23 cellular contexts compared by ENCODE assay signal in the genomic region with DNA sequence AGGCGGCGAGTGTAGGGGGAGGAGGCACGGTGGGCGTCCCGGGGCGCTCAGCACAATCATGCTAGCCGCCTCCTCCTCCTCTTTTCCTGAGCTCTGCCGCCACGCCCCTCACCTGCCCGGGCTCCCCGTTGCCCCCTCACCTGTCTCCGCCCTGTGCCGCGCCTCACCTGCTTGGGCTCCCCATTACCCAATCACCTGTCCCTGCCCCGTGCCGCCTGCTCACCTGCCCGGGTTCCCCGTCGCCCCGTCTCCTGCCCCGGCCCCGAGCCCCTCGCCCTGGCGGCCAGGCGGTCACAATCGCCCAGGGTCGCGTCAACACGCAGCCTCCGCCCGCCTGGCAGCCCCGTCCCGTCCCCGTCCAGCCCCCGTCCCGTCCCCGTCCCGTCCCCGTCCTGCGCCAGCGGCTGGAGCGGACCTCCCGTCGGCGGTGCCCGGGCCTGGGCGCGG. TPM values are rescaled to one million over a fixed set of nuclear protein-coding genes. Genes with fewer than 3 reads are reported as not detected.
DNase-seq lines count a peak whose midpoint lies in the region; TF ChIP-seq lines count a peak whose summit lies in the region.
"Had no signal": no experiment of that assay in that cellular context is flagged by ENCODE, and none has a peak within 500 bp of the region (broad histone marks: within the 10 kb centered on the region; RNA-seq: fewer than 3 reads in every experiment).

A gene with protein sequence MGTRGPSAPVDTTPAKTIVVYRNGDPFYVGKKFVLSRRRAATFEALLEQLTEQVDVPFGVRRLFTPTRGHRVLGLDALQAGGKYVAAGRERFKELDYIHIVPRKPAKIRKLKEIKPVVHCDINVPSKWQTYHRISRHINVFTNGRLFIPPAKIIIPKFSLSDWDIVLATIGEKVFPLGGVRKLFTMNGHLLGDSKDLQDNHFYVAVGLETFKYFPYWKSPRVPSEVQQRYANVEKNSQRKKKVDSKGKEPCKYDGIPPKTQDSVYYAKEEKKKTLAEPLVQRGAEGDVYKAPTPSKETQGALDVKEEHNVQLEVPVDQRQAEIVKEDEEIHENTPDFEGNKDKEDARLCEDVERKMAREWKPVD (plus strand): TSS at position 340 of the 447 bp plus-strand sequence. CDS start 177 bp downstream, outside the sequence.

- no TSS peak for BruUV-seq in MCF 10A (replicated peaks; lab: Mats Ljungman, UMichigan)

- H3K4me1 Mint-ChIP-seq in MCF 10A (ENCODE audit: insufficient read depth, unreplicated experiment) (peaks cover 5% of the 10 kb centered on the region), mesothelial cell of epicardium (peaks cover 7% of the 10 kb centered on the region)
- H3K4me1 Mint-ChIP-seq: activated naive CD4-positive, alpha-beta T cell treated with anti-CD3 and anti-CD28 coated beads, Interleukin-2, amount 10 ng/mL, durations not matched to agents 7 days and 5 days; CD14-positive monocyte had no signal

- no peaks in the 10 kb centered on the region for H3K9me3 ChIP-seq in breast epithelium
- H3K9me3 ChIP-seq in tibial nerve = no peaks in the 10 kb centered on the region
- H3K9me3 ChIP-seq: left lung, ovary, uterus had no signal

- WGBS in tibial nerve, 2 donors = 18 to 21% methylated on average over 30 to 32 of the region's 48 CpGs

- H3K36me3 Mint-ChIP-seq in MCF 10A (ENCODE audit: insufficient read depth, unreplicated experiment) (peaks cover 9% of the 10 kb centered on the region), mesothelial cell of epicardium (peaks cover 2% of the 10 kb centered on the region)
- H3K36me3 Mint-ChIP-seq: activated naive CD4-positive, alpha-beta T cell treated with anti-CD3 and anti-CD28 coated beads, Interleukin-2, amount 10 ng/mL, durations not matched to agents 7 days and 5 days had no signal

- H3K27ac Mint-ChIP-seq in MCF 10A (ENCODE audit: low read depth, unreplicated experiment) (no peak within 1 kb of the TSS), mesothelial cell of epicardium (no peak within 1 kb of the TSS)
- H3K27ac Mint-ChIP-seq: activated naive CD4-positive, alpha-beta T cell treated with anti-CD3 and anti-CD28 coated beads, Interleukin-2, amount 10 ng/mL, durations not matched to agents 7 days and 5 days; CD14-positive monocyte had no signal

- peaks cover 22% of the 10 kb centered on the region for H3K27me3 Mint-ChIP-seq in MCF 10A (ENCODE audit: insufficient read depth, unreplicated experiment)
- H3K27me3 Mint-ChIP-seq in mesothelial cell of epicardium (ENCODE audit: low read depth) = peaks cover 87% of the 10 kb centered on the region

- H3K27me3 ChIP-seq in breast epithelium (peaks cover 0 to 29% of the 10 kb centered on the region in 2 donors), dorsolateral prefrontal cortex (peaks cover 0 to 54% (median 26%) of the 10 kb centered on the region in 45 donors), tibial nerve (peaks cover 0 to 32% of the 10 kb centered on the region in 2 donors)
- H3K27me3 ChIP-seq: ovary had no signal

- CTCF ChIA-PET in MCF 10A (lab: Yijun Ruan, JAX) = interaction anchor here (2.1 kb wide), 1 partner anchor 11 kb away, joined by 10 read pairs; no protein-coding TSS in a partner anchor

- no peaks in the 10 kb centered on the region for H3K4me1 ChIP-seq in breast epithelium
- H3K4me1 ChIP-seq in tibial nerve = peaks cover 0 to 31% (median 5%) of the 10 kb centered on the region in 4 donors
- H3K4me1 ChIP-seq: left lung had no signal

- H3K36me3 ChIP-seq in breast epithelium = no peaks in the 10 kb centered on the region
- no peaks in the 10 kb centered on the region for H3K36me3 ChIP-seq in tibial nerve
- H3K36me3 ChIP-seq: left lung, ovary, uterus had no signal

- intact Hi-C loops in breast epithelium (cut with DNase I; ENCODE audit: low total_unique reads) = no loop called here
- intact Hi-C loops in MCF 10A (cut with micrococcal nuclease) = no loop called here
- intact Hi-C loops in dorsolateral prefrontal cortex (cut with DNase I) = no loop called here

- no peak for TF ChIP-seq POLR2A in breast epithelium (IDR thresholded peaks at IDR 0.05)
- no peak for TF ChIP-seq POLR2A in tibial nerve (IDR thresholded peaks at IDR 0.05)

- H3K27ac ChIP-seq in breast epithelium (no peak within 1 kb of the TSS), dorsolateral prefrontal cortex (no peak within 1 kb of the TSS), tibial nerve (peak within 1 kb of the TSS; percentile 35 to 70 (median 56))
- H3K27ac ChIP-seq: left lung, ovary, uterus, VCaP had no signal

- H3K9me3 Mint-ChIP-seq in MCF 10A (ENCODE audit: unreplicated experiment) (no peaks in the 10 kb centered on the region), mesothelial cell of epicardium (peaks cover 10% of the 10 kb centered on the region)
- H3K9me3 Mint-ChIP-seq: activated naive CD4-positive, alpha-beta T cell treated with anti-CD3 and anti-CD28 coated beads, Interleukin-2, amount 10 ng/mL, durations not matched to agents 7 days and 5 days had no signal

- peak within 1 kb of the TSS in 2 of 3 donors; percentile 40 to 59 for H3K4me3 ChIP-seq in breast epithelium
- peak within 1 kb of the TSS in 34 of 59 donors; percentile 0 to 52 (median 30) for H3K4me3 ChIP-seq in dorsolateral prefrontal cortex
- peak within 1 kb of the TSS; percentile 22 to 47 (median 26) for H3K4me3 ChIP-seq in tibial nerve
- H3K4me3 ChIP-seq: left lung, ovary had no signal

- TF ChIP-seq CTCF in breast epithelium (IDR thresholded peaks at IDR 0.05) (no peak), MCF 10A (IDR thresholded peaks at IDR 0.05; ENCODE audit: unreplicated experiment) (no peak), dorsolateral prefrontal cortex (IDR thresholded peaks at IDR 0.05 in 54 of 56, conservative IDR thresholded peaks at IDR 0.05 in 2 of 56; ENCODE audit: low read depth in 1 of 56, partially characterized antibody in 56 of 56) (no peak), mesothelial cell of epicardium (IDR thresholded peaks at IDR 0.05; ENCODE audit: unreplicated experiment) (no peak), tibial nerve (IDR thresholded peaks at IDR 0.05) (no peak)

- POLR2A ChIA-PET in MCF 10A (lab: Yijun Ruan, JAX) = no interaction called here

- H3K4me3 Mint-ChIP-seq in MCF 10A (ENCODE audit: unreplicated experiment) = no peak within 1 kb of the TSS
- peak within 1 kb of the TSS; percentile 33 for H3K4me3 Mint-ChIP-seq in mesothelial cell of epicardium
- H3K4me3 Mint-ChIP-seq: activated naive CD4-positive, alpha-beta T cell treated with anti-CD3 and anti-CD28 coated beads, Interleukin-2, amount 10 ng/mL, durations not matched to agents 7 days and 5 days had no signal

- DNase-seq in breast epithelium (ENCODE audit: low spot score in 2 of 2) (no peak), MCF 10A (ENCODE audit: unreplicated experiment) (no peak), dorsolateral prefrontal cortex (no peak), mesothelial cell of epicardium (ENCODE audit: low spot score in 2 of 2, unreplicated experiment in 2 of 2) (no peak), tibial nerve (ENCODE audit: low spot score in 2 of 2) (no peak), cerebellum (ENCODE audit: low spot score) (no peak), NCI-H226 (no peak)
- no peak for DNase-seq in stimulated activated CD4-positive, alpha-beta T cell treated with anti-CD3 and anti-CD28 coated beads, Interleukin-12 subunit alpha, Interleukin-12 subunit beta, amount 100 ng/mL, for 4 hours
- DNase-seq: activated CD4-positive, alpha-beta T cell treated with anti-CD3 and anti-CD28 coated beads, Interleukin-2, amount 50 U/mL, for 4 hours; activated naive CD4-positive, alpha-beta T cell treated with anti-CD3 and anti-CD28 coated beads, Interleukin-2, amount 10 ng/mL, durations not matched to agents 7 days and 5 days; activated T-cell treated with anti-CD3 and anti-CD28 coated beads for 4 hours; hypothalamus; NCI-H1105 treated with DMSO at 0.1 percent for 48 hours; OCI-M1; SIG-M5; stimulated activated naive CD4-positive, alpha-beta T cell treated with Interleukin-2 at 50 U/mL for 16 hours; uterus had no signal

- no peak for TF ChIP-seq EP300 in tibial nerve (IDR thresholded peaks at IDR 0.05)

RNA-seq across cellular contexts. Expression of the gene that starts here (rescaled TPM):
- total RNA-seq in breast epithelium = under 1 TPM; 0.33 to 0.59 (median 0.48) TPM
- not detected in 2 replicates for total RNA-seq in MCF 10A (2022)
- total RNA-seq in dorsolateral prefrontal cortex = 1 to 10 TPM in 8 of 120 experiments, under 1 TPM in 23, not detected in 89; 0.26 to 2.3 (median 0.76) TPM
- total RNA-seq in mesothelial cell of epicardium = not detected in 3 replicates
- 10 to 100 TPM in 1 of 4 donors, 1 to 10 TPM in 3; 2.9 to 22.3 (median 5.6) TPM for total RNA-seq in tibial nerve
- not detected for total RNA-seq in cerebellum
- total RNA-seq: endothelial cell of umbilical vein; left lung; T-helper 1 cell treated with Interleukin-12 subunit alpha and Interleukin-12 subunit beta and Interleukin-4 antibody, amounts not matched to agents 30 ng/mL and 1 ng/mL, for 36 hours; uterus had no signal

Comparison
In these comparisons a context has a peak if more than half of its experiments do, and no peak if none do; other contexts are left out.
1. H3K27ac ChIP-seq: peak in tibial nerve (4 of 4); none in breast epithelium (0 of 2) and dorsolateral prefrontal cortex (0 of 59).
2. Peak in every context shown above with its lines, with median percentiles within 50 percentile points of each other: H3K4me3 ChIP-seq.